Comparison of ENCODE assay signal across 8 cellular contexts in genomic region chr5:8340739-8341344, GRCh38.
A peak's percentile ranks its signal among the peaks of the same experiment; 100 is the strongest.
DNase-seq lines count a peak whose midpoint lies in the region; ATAC-seq and TF ChIP-seq lines count a peak whose summit lies in the region.

No MANE protein-coding gene starts in this region.

- ATAC-seq in HG03159 (IDR thresholded peaks at IDR 0.05; ENCODE audit: unreplicated experiment) = no peak
- no peak for ATAC-seq in GM21576 (IDR thresholded peaks at IDR 0.05; ENCODE audit: unreplicated experiment)

- DNase-seq in NCI-H1092 treated with DMSO at 0.1 percent for 48 hours (lab: John Stamatoyannopoulos, UW) (peak; percentile 16), NCI-H1092 (lab: John Stamatoyannopoulos, UW) (no peak), NCI-H748 (lab: John Stamatoyannopoulos, UW; ENCODE audit: unreplicated experiment) (peak; percentile 84), fibroblast of mammary gland (ENCODE audit: low read depth) (peak; percentile 20), stromal cell of bone marrow (ENCODE audit: low read depth) (peak; percentile 25), cerebellum (ENCODE audit: low spot score) (no peak)

- H3K4me3 ChIP-seq in fibroblast of mammary gland (ENCODE audit: control insufficient read depth, low read depth, low read length) = no peak overlapping the region

- TF ChIP-seq CTCF in fibroblast of mammary gland (conservative IDR thresholded peaks at IDR 0.05; ENCODE audit: control insufficient read depth, insufficient read depth, low read depth, low read length) = peak; percentile 42

Comparison
In these comparisons a context has a peak if more than half of its experiments do, and no peak if none do; other contexts are left out.
1. DNase-seq: peak in NCI-H1092 treated with DMSO at 0.1 percent for 48 hours (single experiment), NCI-H748 (single experiment), fibroblast of mammary gland (single experiment) and stromal cell of bone marrow (single experiment); none in NCI-H1092 (single experiment) and cerebellum (single experiment).